Comparison of ENCODE assay signal across 13 cellular contexts in genomic region chr7:112510743-112511110, GRCh38.
"Had no signal": no experiment of that assay in that cellular context is flagged by ENCODE, and none has a peak within 500 bp of the region (broad histone marks: within the 10 kb centered on the region; RNA-seq: fewer than 3 reads in every experiment).

No MANE protein-coding gene starts in this region.

- H3K27me3 ChIP-seq: adrenal gland, esophagus squamous epithelium had no signal

- H3K4me1 ChIP-seq: adrenal gland, esophagus squamous epithelium had no signal

- H3K36me3 ChIP-seq: adrenal gland, esophagus squamous epithelium had no signal

- ATAC-seq: natural killer cell treated with Interleukin-12 subunit alpha and Interleukin-12 subunit beta and Interleukin-15 and Interleukin-18, amount 100 ng/mL, for 72 hours had no signal

- H3K4me3 Mint-ChIP-seq: activated naive CD4-positive, alpha-beta T cell treated with anti-CD3 and anti-CD28 coated beads, Interleukin-2, amount 10 ng/mL, durations not matched to agents 7 days and 5 days; natural killer cell treated with Interleukin-12 subunit alpha and Interleukin-12 subunit beta and Interleukin-15 and Interleukin-18, amount 100 ng/mL, for 72 hours; type B pancreatic cell had no signal

- DNase-seq: activated CD4-positive, alpha-beta T cell treated with anti-CD3 and anti-CD28 coated beads for 4 hours; activated CD8-positive, alpha-beta memory T cell treated with anti-CD3 and anti-CD28 coated beads, Interleukin-2, amount 50 U/mL, for 48 hours; activated naive CD4-positive, alpha-beta T cell treated with anti-CD3 and anti-CD28 coated beads, Interleukin-2, amount 10 ng/mL, durations not matched to agents 7 days and 5 days; adrenal gland; central memory CD4-positive, alpha-beta T cell; effector CD4-positive, alpha-beta T cell; esophagus squamous epithelium; foreskin melanocyte; stimulated activated CD4-positive, alpha-beta T cell treated with anti-CD3 and anti-CD28 coated beads, Interleukin-4, amount 100 ng/mL, for 1 hour had no signal

- H3K4me3 ChIP-seq: adrenal gland, coronary artery, esophagus squamous epithelium had no signal

- FAIRE-seq: endothelial cell of umbilical vein had no signal

- H3K4me1 Mint-ChIP-seq: activated naive CD4-positive, alpha-beta T cell treated with anti-CD3 and anti-CD28 coated beads, Interleukin-2, amount 10 ng/mL, durations not matched to agents 7 days and 5 days had no signal

- H3K9me3 ChIP-seq: adrenal gland, esophagus squamous epithelium had no signal

- H3K36me3 Mint-ChIP-seq: activated naive CD4-positive, alpha-beta T cell treated with anti-CD3 and anti-CD28 coated beads, Interleukin-2, amount 10 ng/mL, durations not matched to agents 7 days and 5 days; natural killer cell treated with Interleukin-12 subunit alpha and Interleukin-12 subunit beta and Interleukin-15 and Interleukin-18, amount 100 ng/mL, for 72 hours; type B pancreatic cell had no signal

- H3K27ac Mint-ChIP-seq: activated naive CD4-positive, alpha-beta T cell treated with anti-CD3 and anti-CD28 coated beads, Interleukin-2, amount 10 ng/mL, durations not matched to agents 7 days and 5 days; natural killer cell treated with Interleukin-12 subunit alpha and Interleukin-12 subunit beta and Interleukin-15 and Interleukin-18, amount 100 ng/mL, for 72 hours; type B pancreatic cell had no signal

- H3K9me3 Mint-ChIP-seq: activated naive CD4-positive, alpha-beta T cell treated with anti-CD3 and anti-CD28 coated beads, Interleukin-2, amount 10 ng/mL, durations not matched to agents 7 days and 5 days; natural killer cell treated with Interleukin-12 subunit alpha and Interleukin-12 subunit beta and Interleukin-15 and Interleukin-18, amount 100 ng/mL, for 72 hours; type B pancreatic cell had no signal

- H3K27ac ChIP-seq: adrenal gland, coronary artery, esophagus squamous epithelium had no signal
